Comparison of ENCODE assay signal across 13 cellular contexts in the genomic region with DNA sequence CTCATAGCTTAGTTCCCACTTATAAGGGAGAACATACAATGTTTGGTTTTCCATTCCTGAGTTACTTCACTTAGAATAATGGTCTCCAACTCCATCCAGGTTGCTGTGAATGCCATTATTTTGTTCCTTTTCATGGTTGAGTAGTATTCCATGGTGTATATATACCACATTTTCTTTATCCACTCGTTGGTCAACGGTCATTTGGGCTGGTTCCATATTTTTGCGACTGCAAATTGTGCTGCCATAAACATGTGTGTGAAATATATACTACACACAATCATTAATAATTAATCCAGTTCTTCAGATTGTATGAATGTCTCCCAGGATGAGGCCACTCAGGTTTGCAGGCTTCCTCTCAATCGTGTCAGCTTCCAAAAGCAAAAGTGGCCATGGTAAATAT. TPM values are rescaled to one million over a fixed set of nuclear protein-coding genes. Genes with fewer than 3 reads are reported as not detected.
"Had no signal": no experiment of that assay in that cellular context is flagged by ENCODE, and none has a peak within 500 bp of the region (broad histone marks: within the 10 kb centered on the region; RNA-seq: fewer than 3 reads in every experiment).

No MANE protein-coding gene starts in this region.

RNA-seq across cellular contexts. Expression of gene ROS1, which starts 42.8 kb away (rescaled TPM):
- total RNA-seq: activated B cell treated with CpG ODN at 0.5 μM for 24 hours; activated CD4-positive, alpha-beta memory T cell treated with anti-CD3 and anti-CD28 coated beads for 36 hours; activated CD4-positive, alpha-beta memory T cell treated with anti-CD3 and anti-CD28 coated beads, Interleukin-2, amount 10 ng/mL, durations not matched to agents 7 days and 5 days; activated CD4-positive, alpha-beta T cell treated with anti-CD3 and anti-CD28 coated beads for 36 hours; activated CD4-positive, alpha-beta T cell treated with anti-CD3 and anti-CD28 coated beads, Interleukin-2, amount 10 ng/mL, durations not matched to agents 24 days and 14 days; activated CD4-positive, alpha-beta T cell treated with anti-CD3 and anti-CD28 coated beads, Interleukin-2, amount 10 ng/mL, durations not matched to agents 7 days and 5 days; activated CD8-positive, alpha-beta memory T cell treated with anti-CD3 and anti-CD28 coated beads for 36 hours; activated CD8-positive, alpha-beta memory T cell treated with anti-CD3 and anti-CD28 coated beads, Interleukin-2, amount 10 ng/mL, durations not matched to agents 7 days and 5 days; activated CD8-positive, alpha-beta T cell treated with anti-CD3 and anti-CD28 coated beads for 36 hours; activated CD8-positive, alpha-beta T cell treated with anti-CD3 and anti-CD28 coated beads, Interleukin-2, amount 10 ng/mL, durations not matched to agents 7 days and 5 days; T-helper 1 cell treated with Interleukin-12 subunit alpha and Interleukin-12 subunit beta and Interleukin-4 antibody, amounts not matched to agents 30 ng/mL and 1 ng/mL, for 36 hours; T-helper 17 cell; T-helper 2 cell treated with Interferon-gamma antibody and Interleukin-4, amounts not matched to agents 100 ng/mL and 5 ng/mL, for 36 hours had no signal
